Comparison of ENCODE assay signal across 8 cellular contexts in the genomic region with DNA sequence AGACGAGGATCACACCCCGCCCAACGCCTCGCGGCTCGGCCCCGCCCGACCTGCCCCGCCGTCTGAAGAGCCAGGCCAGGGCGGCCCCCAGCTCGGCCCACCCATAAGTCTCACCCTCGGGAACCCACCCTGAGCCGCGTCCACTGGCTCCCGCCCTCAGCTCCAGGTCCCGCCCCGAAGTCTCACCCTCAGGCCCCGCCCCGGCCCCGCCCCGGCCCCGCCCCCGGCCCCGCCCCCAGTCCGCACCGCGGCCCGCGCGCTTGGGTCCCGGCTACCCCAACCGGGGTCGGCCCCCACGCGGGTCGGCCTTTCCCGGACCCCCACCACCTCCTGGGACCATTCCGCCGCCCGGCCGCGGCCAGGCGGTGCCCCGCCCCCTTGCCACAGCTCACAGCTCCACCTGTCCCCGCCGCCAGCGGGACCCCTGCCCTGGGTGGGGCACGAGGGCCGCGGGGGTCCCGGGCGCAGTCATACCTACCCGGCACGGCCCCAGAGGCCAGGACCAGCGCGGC. TPM values are rescaled to one million over a fixed set of nuclear protein-coding genes. Genes with fewer than 3 reads are reported as not detected.
A peak's percentile ranks its signal among the peaks of the same experiment; 100 is the strongest.
DNase-seq lines count a peak whose midpoint lies in the region; ATAC-seq, FAIRE-seq and TF ChIP-seq lines count a peak whose summit lies in the region.

No MANE protein-coding gene starts in this region.

- H3K4me1 ChIP-seq in neutrophil (ENCODE audit: control insufficient read depth in 1 of 2, insufficient read depth in 1 of 2, low read depth in 1 of 2, low read length in 1 of 2): peaks cover 5 to 12% of the 10 kb centered on the region in 2 experiments

- H3K27ac Mint-ChIP-seq in activated T-cell treated with anti-CD3 and anti-CD28 coated beads, Interleukin-2, amount 50 U/mL, for 72 hours: no peak overlapping the region

- H3K4me1 Mint-ChIP-seq in activated T-cell treated with anti-CD3 and anti-CD28 coated beads, Interleukin-2, amount 50 U/mL, for 72 hours (ENCODE audit: low read depth): no peaks in the 10 kb centered on the region

- DNase-seq in GM13976 (ENCODE audit: low spot score) (peak; percentile 90), NCI-H2196 (lab: John Stamatoyannopoulos, UW; ENCODE audit: unreplicated experiment) (peak; percentile 9), fibroblast of mammary gland (ENCODE audit: low read depth) (no peak), urothelium cell line (ENCODE audit: low spot score) (peak; percentile 88), NCI-H1694 (lab: John Stamatoyannopoulos, UW) (no peak), mucosa of gallbladder (ENCODE audit: low spot score) (no peak)
- DNase-seq in activated T-cell treated with anti-CD3 and anti-CD28 coated beads, Interleukin-2, amount 50 U/mL, for 72 hours: peak; percentile 46 to 60

- H3K9me3 Mint-ChIP-seq in activated T-cell treated with anti-CD3 and anti-CD28 coated beads, Interleukin-2, amount 50 U/mL, for 72 hours: no peaks in the 10 kb centered on the region

- peaks cover 98% of the 10 kb centered on the region for H3K27me3 ChIP-seq in neutrophil

- TF ChIP-seq CTCF in GM13976 (IDR thresholded peaks at IDR 0.05; ENCODE audit: borderline replicate concordance, control extremely low read depth, extremely low read depth, insufficient read depth, missing control alignments) (no peak), fibroblast of mammary gland (conservative IDR thresholded peaks at IDR 0.05; ENCODE audit: control insufficient read depth, insufficient read depth, low read depth, low read length) (no peak), neutrophil (IDR thresholded peaks at IDR 0.05) (no peak)

- no peak overlapping the region for H3K27ac ChIP-seq in neutrophil

- no peaks in the 10 kb centered on the region for H3K36me3 ChIP-seq in neutrophil

- no peaks in the 10 kb centered on the region for H3K36me3 Mint-ChIP-seq in activated T-cell treated with anti-CD3 and anti-CD28 coated beads, Interleukin-2, amount 50 U/mL, for 72 hours (ENCODE audit: insufficient read depth in 2 of 2)

- no peak for FAIRE-seq in urothelium cell line (lab: Jason Lieb, UNC)

- peak; percentile 78 to 79 for ATAC-seq in activated T-cell treated with anti-CD3 and anti-CD28 coated beads, Interleukin-2, amount 50 U/mL, for 72 hours (replicated peaks in 1 of 2)

- peaks cover 37% of the 10 kb centered on the region for H3K27me3 Mint-ChIP-seq in activated T-cell treated with anti-CD3 and anti-CD28 coated beads, Interleukin-2, amount 50 U/mL, for 72 hours (ENCODE audit: low read depth)

- H3K4me3 ChIP-seq in fibroblast of mammary gland (ENCODE audit: control insufficient read depth, low read depth, low read length) (peak overlapping the region; percentile 33), neutrophil (ENCODE audit: low read depth in 1 of 2, low read length in 1 of 2) (peak overlapping the region; percentile 51 to 64)

- H3K4me3 Mint-ChIP-seq in activated T-cell treated with anti-CD3 and anti-CD28 coated beads, Interleukin-2, amount 50 U/mL, for 72 hours: peak overlapping the region; percentile 68 to 78

- no peaks in the 10 kb centered on the region for H3K9me3 ChIP-seq in neutrophil

- in situ Hi-C loops in GM13976 (cut with MboI; ENCODE audit: low sequenced_read_pairs, unreplicated experiment): no loop called here

RNA-seq across cellular contexts. Expression of gene CSPG5, which starts 0.5 kb away (rescaled TPM):
- total RNA-seq in activated T-cell treated with anti-CD3 and anti-CD28 coated beads, Interleukin-2, amount 50 U/mL, for 72 hours: under 1 TPM; 0.30 to 0.48 TPM
- total RNA-seq in mucosa of gallbladder: 0.58 TPM

Comparison
In these comparisons a context has a peak if more than half of its experiments do, and no peak if none do; other contexts are left out.
1. DNase-seq: peak in GM13976 (single experiment), NCI-H2196 (single experiment), activated T-cell treated with anti-CD3 and anti-CD28 coated beads, Interleukin-2, amount 50 U/mL, for 72 hours (2 of 2) and urothelium cell line (single experiment); none in fibroblast of mammary gland (single experiment), NCI-H1694 (single experiment) and mucosa of gallbladder (single experiment).